8 cellular contexts compared by ENCODE assay signal in genomic region chr16:6643083-6643686, GRCh38.
DNase-seq lines count a peak whose midpoint lies in the region; ATAC-seq and TF ChIP-seq lines count a peak whose summit lies in the region.

No MANE protein-coding gene starts in this region.

- H3K27me3 Mint-ChIP-seq in activated T-cell treated with anti-CD3 and anti-CD28 coated beads, Interleukin-2, amount 50 U/mL, for 4 hours (ENCODE audit: low read depth) = peaks cover 6% of the 10 kb centered on the region

- H3K9me3 Mint-ChIP-seq in activated T-cell treated with anti-CD3 and anti-CD28 coated beads, Interleukin-2, amount 50 U/mL, for 4 hours = no peaks in the 10 kb centered on the region

- DNase-seq in BE2C (peak; percentile 25), GM19238 (ENCODE audit: insufficient read length, low spot score) (peak; percentile 6), NCI-H69 (lab: John Stamatoyannopoulos, UW) (peak; percentile 34), germinal center (ENCODE audit: low spot score) (peak; percentile 8), pons (ENCODE audit: low spot score) (peak; percentile 84)
- peak; percentile 13 for DNase-seq in activated T-cell treated with anti-CD3 and anti-CD28 coated beads, Interleukin-2, amount 50 U/mL, for 4 hours

- H3K36me3 Mint-ChIP-seq in activated T-cell treated with anti-CD3 and anti-CD28 coated beads, Interleukin-2, amount 50 U/mL, for 4 hours (ENCODE audit: insufficient read depth) = no peaks in the 10 kb centered on the region

- H3K4me3 Mint-ChIP-seq in activated T-cell treated with anti-CD3 and anti-CD28 coated beads, Interleukin-2, amount 50 U/mL, for 4 hours = no peak overlapping the region

- H3K4me1 Mint-ChIP-seq in activated T-cell treated with anti-CD3 and anti-CD28 coated beads, Interleukin-2, amount 50 U/mL, for 4 hours (ENCODE audit: low read depth) = peaks cover 2% of the 10 kb centered on the region

- no peak overlapping the region for H3K4me3 ChIP-seq in BE2C (ENCODE audit: low read depth, low read length)

- H3K27me3 ChIP-seq in BE2C = peaks cover 5% of the 10 kb centered on the region; the same call in 1 of the 2 replicates

- no peaks in the 10 kb centered on the region for H3K4me1 ChIP-seq in BE2C

- TF ChIP-seq CTCF in BE2C (IDR thresholded peaks at IDR 0.05; ENCODE audit: low read depth, low read length) = peak; percentile 63

- H3K9me3 ChIP-seq in BE2C = no peaks in the 10 kb centered on the region

- ATAC-seq in activated T-cell treated with anti-CD3 and anti-CD28 coated beads, Interleukin-2, amount 50 U/mL, for 4 hours = no peak
- ATAC-seq in HG03457 (IDR thresholded peaks at IDR 0.05; ENCODE audit: unreplicated experiment) (no peak), GM19395 (IDR thresholded peaks at IDR 0.05; ENCODE audit: unreplicated experiment) (no peak)

- H3K36me3 ChIP-seq in BE2C = no peaks in the 10 kb centered on the region

Comparison
In these comparisons a context has a peak if more than half of its experiments do, and no peak if none do; other contexts are left out.
1. DNase-seq: peak in every context shown above with its lines; median percentile 84 in pons; 34 in NCI-H69; 25 in BE2C; 13 in activated T-cell treated with anti-CD3 and anti-CD28 coated beads, Interleukin-2, amount 50 U/mL, for 4 hours; 8 in germinal center; 6 in GM19238.